In the genomic region with DNA sequence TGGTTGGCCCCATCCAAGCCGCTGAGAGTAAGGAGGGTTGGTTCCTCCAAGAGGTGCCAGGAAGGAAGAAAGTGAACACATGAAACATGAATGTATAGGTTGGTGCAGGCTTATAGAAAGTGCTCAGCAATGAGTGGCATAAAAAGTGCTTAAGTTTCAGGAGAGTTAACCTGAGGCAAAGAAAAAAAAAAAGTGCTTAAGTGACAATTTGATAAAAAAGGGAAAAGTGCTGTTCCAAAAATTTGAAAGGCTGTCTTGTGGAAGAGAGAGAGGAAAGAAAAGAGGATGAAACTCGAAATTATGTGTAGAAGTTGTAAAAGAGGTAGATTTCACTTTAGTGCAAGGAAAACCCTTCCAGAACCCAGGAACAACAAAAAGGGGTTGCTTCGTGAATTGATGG, we compare ENCODE assay signal across 26 cellular contexts.
DNase-seq lines count a peak whose midpoint lies in the region; ATAC-seq, FAIRE-seq and TF ChIP-seq lines count a peak whose summit lies in the region.
"Had no signal": no experiment of that assay in that cellular context is flagged by ENCODE, and none has a peak within 500 bp of the region (broad histone marks: within the 10 kb centered on the region; RNA-seq: fewer than 3 reads in every experiment).

No MANE protein-coding gene starts in this region.

- H2AFZ ChIP-seq in K562 (ENCODE audit: low read depth, low read length): no peak overlapping the region

- H3K9me3 ChIP-seq in Caco-2 (no peaks in the 10 kb centered on the region), K562 (replicated peaks; ENCODE audit: control insufficient read depth, insufficient read depth, low read depth, low read length) (no peaks in the 10 kb centered on the region)

- H3K4me1 ChIP-seq in Caco-2: peaks cover 8% of the 10 kb centered on the region
- H3K4me1 ChIP-seq in K562 (replicated peaks in 1 of 2; ENCODE audit: control insufficient read depth in 2 of 2, insufficient read depth in 2 of 2, low read length in 2 of 2): no peaks in the 10 kb centered on the region; a peak in 1 of 5 replicates

- H3K9me3 Mint-ChIP-seq in Caco-2 (ENCODE audit: unreplicated experiment): peaks cover 9% of the 10 kb centered on the region
- no peaks in the 10 kb centered on the region for H3K9me3 Mint-ChIP-seq in memory B cell
- peaks cover 2% of the 10 kb centered on the region for H3K9me3 Mint-ChIP-seq in neural crest cell
- H3K9me3 Mint-ChIP-seq: CD4-positive, alpha-beta T cell; CD8-positive, alpha-beta T cell had no signal

- POLR2A ChIA-PET in Caco-2 (lab: Charles Lee) (no interaction called here), K562 (lab: Yijun Ruan, JAX) (no interaction called here)

- in situ Hi-C loops in K562 (cut with MboI): no loop called here

- intact Hi-C loops in Caco-2 (cut with micrococcal nuclease; ENCODE audit: unreplicated experiment): no loop called here
- intact Hi-C loops in K562 (cut with micrococcal nuclease): no loop called here

- no peaks in the 10 kb centered on the region for H3K27me3 ChIP-seq in Caco-2 (replicated peaks; ENCODE audit: control insufficient read depth, insufficient read depth, low read length)
- peaks cover 13 to 38% of the 10 kb centered on the region in 2 experiments for H3K27me3 ChIP-seq in K562 (ENCODE audit: control insufficient read depth in 2 of 2, insufficient read depth in 2 of 2, low read length in 2 of 2)
- H3K27me3 ChIP-seq: BLaER1 treated with 17β-estradiol and CSF1 and Interleukin-3, amounts not matched to agents 10 nM and 100 nM had no signal

- H3K4me1 Mint-ChIP-seq in Caco-2 (ENCODE audit: low read depth, unreplicated experiment): peaks cover 12% of the 10 kb centered on the region
- H3K4me1 Mint-ChIP-seq in memory B cell: peaks cover 11% of the 10 kb centered on the region
- H3K4me1 Mint-ChIP-seq in neural crest cell: peaks cover 10% of the 10 kb centered on the region

- no peak overlapping the region for H3K9ac ChIP-seq in K562 (ENCODE audit: insufficient read depth in 1 of 2, low read depth in 2 of 2, low read length in 2 of 2)
- H3K9ac ChIP-seq: BLaER1 treated with 17β-estradiol and CSF1 and Interleukin-3, amounts not matched to agents 10 nM and 100 nM had no signal

- 0% methylated on average over 3 of the region's 3 CpGs for WGBS in K562 (ENCODE audit: insufficient coverage, low coverage, missing lambda C conversion rate)

- TF ChIP-seq CTCF in Caco-2 (IDR thresholded peaks at IDR 0.05; ENCODE audit: insufficient read depth in 1 of 2, low read depth in 1 of 2, low read length in 1 of 2, severe bottlenecking in 1 of 2, unreplicated experiment in 1 of 2): no peak
- TF ChIP-seq CTCF in K562 (IDR thresholded peaks at IDR 0.05 in 2 of 3, conservative IDR thresholded peaks at IDR 0.05 in 1 of 3; ENCODE audit: insufficient read depth in 2 of 3, low read depth in 1 of 3, low read length in 3 of 3): no peak
- TF ChIP-seq CTCF in neural crest cell (conservative IDR thresholded peaks at IDR 0.05): no peak

- H3K4me3 ChIP-seq in Caco-2 (ENCODE audit: low read depth, low read length): no peak overlapping the region
- no peak overlapping the region for H3K4me3 ChIP-seq in K562
- H3K4me3 ChIP-seq: BLaER1 treated with 17β-estradiol and CSF1 and Interleukin-3, amounts not matched to agents 10 nM and 100 nM; GM12878 had no signal

- TF ChIP-seq POLR2A in K562 (conservative IDR thresholded peaks at IDR 0.05): no peak

- H3K27ac Mint-ChIP-seq in Caco-2 (ENCODE audit: unreplicated experiment) (peak overlapping the region; percentile 11), memory B cell (peak overlapping the region; percentile 21), neural crest cell (ENCODE audit: unreplicated experiment) (peak overlapping the region; percentile 73)
- H3K27ac Mint-ChIP-seq: B cell; CD4-positive, alpha-beta T cell; CD8-positive, alpha-beta T cell had no signal

- H3K9me1 ChIP-seq in K562 (ENCODE audit: control insufficient read depth, insufficient read depth, low read length): no peaks in the 10 kb centered on the region

- ATAC-seq in K562 (no peak), memory B cell (ENCODE audit: low read depth) (no peak), HG02870 (IDR thresholded peaks at IDR 0.05; ENCODE audit: unreplicated experiment) (no peak)
- ATAC-seq: CD8-positive, alpha-beta T cell; GM12878 had no signal

- CTCF ChIA-PET in Caco-2 (lab: Charles Lee): no interaction called here
- CTCF ChIA-PET in K562 (lab: Yijun Ruan, JAX; ENCODE audit: low intra/inter-chr PET ratio): no interaction called here

- FAIRE-seq in K562 (lab: Jason Lieb, UNC): no peak
- FAIRE-seq: A204.1, GM12878, GM12892, GM18507 had no signal

- H3K27me3 Mint-ChIP-seq in Caco-2 (ENCODE audit: insufficient read depth, unreplicated experiment) (no peaks in the 10 kb centered on the region), memory B cell (no peaks in the 10 kb centered on the region), neural crest cell (ENCODE audit: low read depth) (no peaks in the 10 kb centered on the region)
- H3K27me3 Mint-ChIP-seq: B cell; CD4-positive, alpha-beta T cell had no signal

- no peaks in the 10 kb centered on the region for H3K36me3 ChIP-seq in Caco-2 (ENCODE audit: control insufficient read depth, insufficient read depth, low read length)
- H3K36me3 ChIP-seq in K562 (ENCODE audit: control insufficient read depth, insufficient read depth, low read length): no peaks in the 10 kb centered on the region
- H3K36me3 ChIP-seq: BLaER1 treated with 17β-estradiol and CSF1 and Interleukin-3, amounts not matched to agents 10 nM and 100 nM had no signal

- H3K36me3 Mint-ChIP-seq in Caco-2 (ENCODE audit: insufficient read depth, unreplicated experiment): peaks cover 4% of the 10 kb centered on the region
- peaks cover 2% of the 10 kb centered on the region for H3K36me3 Mint-ChIP-seq in memory B cell
- H3K36me3 Mint-ChIP-seq in neural crest cell (ENCODE audit: low read depth): no peaks in the 10 kb centered on the region
- H3K36me3 Mint-ChIP-seq: CD8-positive, alpha-beta T cell had no signal

- TF ChIP-seq EP300 in K562 (IDR thresholded peaks at IDR 0.05; ENCODE audit: low read length): no peak

- H3K79me2 ChIP-seq in K562 (ENCODE audit: control insufficient read depth, insufficient read depth, low read length): no peaks in the 10 kb centered on the region

- no peak for TF ChIP-seq RAD21 in K562 (CRISPR knock-in tag; conservative IDR thresholded peaks at IDR 0.05 in 1 of 2, IDR thresholded peaks at IDR 0.05 in 1 of 2)

- H3K27ac ChIP-seq in K562 (ENCODE audit: extremely low read depth, low read depth, low read length): no peak overlapping the region
- H3K27ac ChIP-seq: BLaER1 treated with 17β-estradiol and CSF1 and Interleukin-3, amounts not matched to agents 10 nM and 100 nM; C4-2B had no signal

- BruUV-seq in Caco-2 (replicated peaks; lab: Mats Ljungman, UMichigan): no TSS peak
- no TSS peak for BruUV-seq in K562 (replicated peaks; lab: Mats Ljungman, UMichigan)

- DNase-seq in Caco-2 (no peak), K562 (ENCODE audit: extremely low read depth in 1 of 4, low spot score in 3 of 4) (no peak), memory B cell (ENCODE audit: low spot score in 2 of 2) (no peak), neural crest cell (ENCODE audit: low read depth, low spot score) (no peak), NCI-H69 (lab: John Stamatoyannopoulos, UW) (no peak)
- DNase-seq in activated effector memory CD4-positive, alpha-beta T cell treated with anti-CD3 and anti-CD28 coated beads, Interleukin-2, amount 50 U/mL, for 16 hours: no peak
- DNase-seq in activated CD4-positive, alpha-beta T cell treated with anti-CD3 and anti-CD28 coated beads for 1 hour: no peak
- DNase-seq: 8988T; AML-193; CD4-positive, alpha-beta T cell; DMS 273 treated with DMSO at 0.1 percent for 48 hours; DMS153; DMS53; DMS79; DND-41; EL; GDM1 had no signal

- no peak overlapping the region for H3K4me3 Mint-ChIP-seq in Caco-2 (ENCODE audit: unreplicated experiment)
- H3K4me3 Mint-ChIP-seq in memory B cell: no peak overlapping the region
- no peak overlapping the region for H3K4me3 Mint-ChIP-seq in neural crest cell
- H3K4me3 Mint-ChIP-seq: B cell; CD4-positive, alpha-beta T cell; CD8-positive, alpha-beta T cell had no signal

- H3K4me2 ChIP-seq in K562 (ENCODE audit: insufficient read depth, low read length): no peak overlapping the region
- H3K4me2 ChIP-seq: BLaER1 treated with 17β-estradiol and CSF1 and Interleukin-3, amounts not matched to agents 10 nM and 100 nM had no signal

- no peaks in the 10 kb centered on the region; the same call in 1 of the 2 replicates for H4K20me1 ChIP-seq in K562 (replicated peaks; ENCODE audit: control insufficient read depth, insufficient read depth, low read length)
- H4K20me1 ChIP-seq: BLaER1 treated with 17β-estradiol and CSF1 and Interleukin-3, amounts not matched to agents 10 nM and 100 nM had no signal

TF ChIP-seq in K562, 482 proteins besides CTCF, POLR2A, EP300 and RAD21:
- TF ChIP-seq, protein P1, sequence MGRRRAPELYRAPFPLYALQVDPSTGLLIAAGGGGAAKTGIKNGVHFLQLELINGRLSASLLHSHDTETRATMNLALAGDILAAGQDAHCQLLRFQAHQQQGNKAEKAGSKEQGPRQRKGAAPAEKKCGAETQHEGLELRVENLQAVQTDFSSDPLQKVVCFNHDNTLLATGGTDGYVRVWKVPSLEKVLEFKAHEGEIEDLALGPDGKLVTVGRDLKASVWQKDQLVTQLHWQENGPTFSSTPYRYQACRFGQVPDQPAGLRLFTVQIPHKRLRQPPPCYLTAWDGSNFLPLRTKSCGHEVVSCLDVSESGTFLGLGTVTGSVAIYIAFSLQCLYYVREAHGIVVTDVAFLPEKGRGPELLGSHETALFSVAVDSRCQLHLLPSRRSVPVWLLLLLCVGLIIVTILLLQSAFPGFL (CRISPR knock-in tag; IDR thresholded peaks at IDR 0.05): no peak
- no peak for TF ChIP-seq ELF4 (CRISPR knock-in tag; IDR thresholded peaks at IDR 0.05)
- TF ChIP-seq ZNF316 (IDR thresholded peaks at IDR 0.05): peak; percentile 52; the same call in 1 of the 2 replicates

Comparison
In these comparisons a context has a peak if more than half of its experiments do, and no peak if none do; other contexts are left out.
1. H3K27ac Mint-ChIP-seq: peak in every context shown above with its lines; median percentile 73 in neural crest cell; 21 in memory B cell; 11 in Caco-2.